ENCODE assay signal across 1 cellular context in genomic region chr6:37049990-37050853, GRCh38.
TF ChIP-seq lines count a peak whose summit lies in the region.

No MANE protein-coding gene starts in this region.

TF ChIP-seq in K562, 482 proteins besides CTCF, POLR2A, EP300 and RAD21 (continued from another document and continues in another):
- TF ChIP-seq GMEB1 (CRISPR knock-in tag; IDR thresholded peaks at IDR 0.05) (0 out of 2 replicates have a peak, but pooled peaks have one; percentile 1), E4F1 (CRISPR knock-in tag; IDR thresholded peaks at IDR 0.05; ENCODE audit: borderline replicate concordance) (no peak), KLF13 (tag; IDR thresholded peaks at IDR 0.05; ENCODE audit: borderline replicate concordance, low read depth) (0 out of 2 replicates have a peak, but pooled peaks have one; percentile 2), NFE2L1 (tag; IDR thresholded peaks at IDR 0.05; ENCODE audit: borderline replicate concordance, low read depth) (no peak), ZNF766 (CRISPR knock-in tag; conservative IDR thresholded peaks at IDR 0.05) (peak; percentile 94), KDM5B (IDR thresholded peaks at IDR 0.05; ENCODE audit: insufficient replicate concordance, low read depth, low read length) (no peak), SETDB1 (IDR thresholded peaks at IDR 0.05; ENCODE audit: low read length) (no peak), ZHX1 (conservative IDR thresholded peaks at IDR 0.05; ENCODE audit: low read length) (no peak), SP1 (CRISPR knock-in tag; IDR thresholded peaks at IDR 0.05) (no peak), MAFK (IDR thresholded peaks at IDR 0.05; ENCODE audit: low read length) (no peak), TARDBP (IDR thresholded peaks at IDR 0.05) (0 out of 2 replicates have a peak, but pooled peaks have one; percentile 18), ZBTB11 (CRISPR knock-in tag; IDR thresholded peaks at IDR 0.05) (peak in 1 of 3 experiments; percentile 80; a peak in 2 of 6 replicates), KLF10 (CRISPR knock-in tag; IDR thresholded peaks at IDR 0.05) (peak; percentile 71; the same call in 1 of the 2 replicates), GATAD2A (IDR thresholded peaks at IDR 0.05) (peak; percentile 99), FUS (optimal IDR thresholded peaks at IDR 0.05; ENCODE audit: low read depth, low read length) (no peak), NUFIP1 (IDR thresholded peaks at IDR 0.05; ENCODE audit: partially characterized antibody) (peak; percentile 80), TCF7L2 (IDR thresholded peaks at IDR 0.05; ENCODE audit: low read depth, low read length) (no peak), TEAD4 (IDR thresholded peaks at IDR 0.05; ENCODE audit: low read length) (peak; percentile 79; the same call in 1 of the 2 replicates), TEAD4 (CRISPR knock-in tag; IDR thresholded peaks at IDR 0.05; ENCODE audit: borderline replicate concordance) (no peak), ARID1B (IDR thresholded peaks at IDR 0.05) (peak; percentile 88), ZNF436 (CRISPR knock-in tag; IDR thresholded peaks at IDR 0.05) (no peak), ZFPM2 (CRISPR knock-in tag; IDR thresholded peaks at IDR 0.05) (no peak), ZNF277 (CRISPR knock-in tag; IDR thresholded peaks at IDR 0.05; ENCODE audit: borderline replicate concordance) (no peak), POLR2AphosphoS5 (IDR thresholded peaks at IDR 0.05; ENCODE audit: control insufficient read depth, insufficient read depth, low read depth, low read length) (peak; percentile 42; the same call in 1 of the 2 replicates), ZNF699 (CRISPR knock-in tag; IDR thresholded peaks at IDR 0.05; ENCODE audit: insufficient replicate concordance) (no peak), PRPF4 (IDR thresholded peaks at IDR 0.05; ENCODE audit: insufficient read depth, low read depth, low read length, poor library complexity, severe bottlenecking) (no peak), TAF7 (tag; IDR thresholded peaks at IDR 0.05) (0 out of 2 replicates have a peak, but pooled peaks have one; percentile 9), SRSF7 (optimal IDR thresholded peaks at IDR 0.05; ENCODE audit: low read depth, low read length) (no peak), ZNF408 (CRISPR knock-in tag; IDR thresholded peaks at IDR 0.05; ENCODE audit: low read depth) (no peak), EZH2 (IDR thresholded peaks at IDR 0.05; ENCODE audit: borderline replicate concordance, low read depth, low read length) (no peak), ATF3 (IDR thresholded peaks at IDR 0.05) (no peak), ATF3 (CRISPR knock-in tag; conservative IDR thresholded peaks at IDR 0.05) (no peak), HMGXB4 (CRISPR knock-in tag; IDR thresholded peaks at IDR 0.05) (no peak), ZNF217 (CRISPR knock-in tag; IDR thresholded peaks at IDR 0.05) (no peak), GABPB2 (CRISPR knock-in tag; conservative IDR thresholded peaks at IDR 0.05) (no peak), RBM39 (optimal IDR thresholded peaks at IDR 0.05; ENCODE audit: low read depth, low read length) (peak; percentile 7), AFF1 (IDR thresholded peaks at IDR 0.05; ENCODE audit: low read depth in 1 of 2, partially characterized antibody in 2 of 2) (no peak), TAF15 (IDR thresholded peaks at IDR 0.05; ENCODE audit: low read depth, low read length) (no peak), HMBOX1 (IDR thresholded peaks at IDR 0.05) (no peak; the same call in 1 of the 2 replicates), SIRT6 (IDR thresholded peaks at IDR 0.05; ENCODE audit: low read depth, low read length) (no peak)
